Comparison of ENCODE assay signal across 1 cellular context in genomic region chr20:41149679-41150131, GRCh38.
A peak's percentile ranks its signal among the peaks of the same experiment; 100 is the strongest.
TF ChIP-seq lines count a peak whose summit lies in the region.

No MANE protein-coding gene starts in this region.

TF ChIP-seq in K562, 482 proteins besides CTCF, POLR2A, EP300 and RAD21 (continued from another document and continues in another):
- TF ChIP-seq, protein P1, sequence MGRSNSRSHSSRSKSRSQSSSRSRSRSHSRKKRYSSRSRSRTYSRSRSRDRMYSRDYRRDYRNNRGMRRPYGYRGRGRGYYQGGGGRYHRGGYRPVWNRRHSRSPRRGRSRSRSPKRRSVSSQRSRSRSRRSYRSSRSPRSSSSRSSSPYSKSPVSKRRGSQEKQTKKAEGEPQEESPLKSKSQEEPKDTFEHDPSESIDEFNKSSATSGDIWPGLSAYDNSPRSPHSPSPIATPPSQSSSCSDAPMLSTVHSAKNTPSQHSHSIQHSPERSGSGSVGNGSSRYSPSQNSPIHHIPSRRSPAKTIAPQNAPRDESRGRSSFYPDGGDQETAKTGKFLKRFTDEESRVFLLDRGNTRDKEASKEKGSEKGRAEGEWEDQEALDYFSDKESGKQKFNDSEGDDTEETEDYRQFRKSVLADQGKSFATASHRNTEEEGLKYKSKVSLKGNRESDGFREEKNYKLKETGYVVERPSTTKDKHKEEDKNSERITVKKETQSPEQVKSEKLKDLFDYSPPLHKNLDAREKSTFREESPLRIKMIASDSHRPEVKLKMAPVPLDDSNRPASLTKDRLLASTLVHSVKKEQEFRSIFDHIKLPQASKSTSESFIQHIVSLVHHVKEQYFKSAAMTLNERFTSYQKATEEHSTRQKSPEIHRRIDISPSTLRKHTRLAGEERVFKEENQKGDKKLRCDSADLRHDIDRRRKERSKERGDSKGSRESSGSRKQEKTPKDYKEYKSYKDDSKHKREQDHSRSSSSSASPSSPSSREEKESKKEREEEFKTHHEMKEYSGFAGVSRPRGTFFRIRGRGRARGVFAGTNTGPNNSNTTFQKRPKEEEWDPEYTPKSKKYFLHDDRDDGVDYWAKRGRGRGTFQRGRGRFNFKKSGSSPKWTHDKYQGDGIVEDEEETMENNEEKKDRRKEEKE (IDR thresholded peaks at IDR 0.05; ENCODE audit: borderline replicate concordance in 1 of 2, control insufficient read depth in 1 of 2, low read depth in 2 of 2, low read length in 1 of 2) = no peak
- peak; percentile 79 for TF ChIP-seq ARID1B (IDR thresholded peaks at IDR 0.05)
- TF ChIP-seq, protein P2, sequence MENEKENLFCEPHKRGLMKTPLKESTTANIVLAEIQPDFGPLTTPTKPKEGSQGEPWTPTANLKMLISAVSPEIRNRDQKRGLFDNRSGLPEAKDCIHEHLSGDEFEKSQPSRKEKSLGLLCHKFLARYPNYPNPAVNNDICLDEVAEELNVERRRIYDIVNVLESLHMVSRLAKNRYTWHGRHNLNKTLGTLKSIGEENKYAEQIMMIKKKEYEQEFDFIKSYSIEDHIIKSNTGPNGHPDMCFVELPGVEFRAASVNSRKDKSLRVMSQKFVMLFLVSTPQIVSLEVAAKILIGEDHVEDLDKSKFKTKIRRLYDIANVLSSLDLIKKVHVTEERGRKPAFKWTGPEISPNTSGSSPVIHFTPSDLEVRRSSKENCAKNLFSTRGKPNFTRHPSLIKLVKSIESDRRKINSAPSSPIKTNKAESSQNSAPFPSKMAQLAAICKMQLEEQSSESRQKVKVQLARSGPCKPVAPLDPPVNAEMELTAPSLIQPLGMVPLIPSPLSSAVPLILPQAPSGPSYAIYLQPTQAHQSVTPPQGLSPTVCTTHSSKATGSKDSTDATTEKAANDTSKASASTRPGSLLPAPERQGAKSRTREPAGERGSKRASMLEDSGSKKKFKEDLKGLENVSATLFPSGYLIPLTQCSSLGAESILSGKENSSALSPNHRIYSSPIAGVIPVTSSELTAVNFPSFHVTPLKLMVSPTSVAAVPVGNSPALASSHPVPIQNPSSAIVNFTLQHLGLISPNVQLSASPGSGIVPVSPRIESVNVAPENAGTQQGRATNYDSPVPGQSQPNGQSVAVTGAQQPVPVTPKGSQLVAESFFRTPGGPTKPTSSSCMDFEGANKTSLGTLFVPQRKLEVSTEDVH (IDR thresholded peaks at IDR 0.05; ENCODE audit: low read depth, partially characterized antibody) = no peak
- TF ChIP-seq CTBP1 (IDR thresholded peaks at IDR 0.05; ENCODE audit: borderline replicate concordance) = peak; percentile 63
- TF ChIP-seq ZNF830 (CRISPR knock-in tag; IDR thresholded peaks at IDR 0.05) = no peak
- no peak for TF ChIP-seq ZNF324 (CRISPR knock-in tag; IDR thresholded peaks at IDR 0.05)
- peak; percentile 100 for TF ChIP-seq MEIS2 (IDR thresholded peaks at IDR 0.05; ENCODE audit: partially characterized antibody)
- TF ChIP-seq TCF7L2 (IDR thresholded peaks at IDR 0.05; ENCODE audit: low read depth, low read length) = no peak
- peak; percentile 58 for TF ChIP-seq HDAC2 (IDR thresholded peaks at IDR 0.05)
- no peak for TF ChIP-seq ZNF133 (CRISPR knock-in tag; IDR thresholded peaks at IDR 0.05)
- TF ChIP-seq, protein P3, sequence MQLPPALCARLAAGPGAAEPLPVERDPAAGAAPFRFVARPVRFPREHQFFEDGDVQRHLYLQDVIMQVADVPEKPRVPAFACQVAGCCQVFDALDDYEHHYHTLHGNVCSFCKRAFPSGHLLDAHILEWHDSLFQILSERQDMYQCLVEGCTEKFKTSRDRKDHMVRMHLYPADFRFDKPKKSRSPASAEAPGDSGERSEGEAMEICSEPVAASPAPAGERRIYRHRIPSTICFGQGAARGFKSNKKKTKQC (CRISPR knock-in tag; IDR thresholded peaks at IDR 0.05) = no peak
- TF ChIP-seq NFIX (CRISPR knock-in tag; IDR thresholded peaks at IDR 0.05; ENCODE audit: low read depth) = no peak
- 0 out of 2 replicates have a peak, but pooled peaks have one; percentile 52 for TF ChIP-seq MTA1 (IDR thresholded peaks at IDR 0.05; ENCODE audit: borderline replicate concordance)
- no peak for TF ChIP-seq RAD51 (IDR thresholded peaks at IDR 0.05; ENCODE audit: borderline replicate concordance, low read depth)
- TF ChIP-seq ZNF551 (CRISPR knock-in tag; IDR thresholded peaks at IDR 0.05) = no peak
- no peak for TF ChIP-seq BCOR (IDR thresholded peaks at IDR 0.05)
- peak; percentile 34 for TF ChIP-seq CBFA2T3 (IDR thresholded peaks at IDR 0.05)
- TF ChIP-seq SMARCC2 (IDR thresholded peaks at IDR 0.05; ENCODE audit: low read depth) = 0 out of 2 replicates have a peak, but pooled peaks have one; percentile 26
- TF ChIP-seq RFX1 (IDR thresholded peaks at IDR 0.05) = no peak
- no peak for TF ChIP-seq PREB (CRISPR knock-in tag; IDR thresholded peaks at IDR 0.05)
- no peak for TF ChIP-seq DIDO1 (tag; IDR thresholded peaks at IDR 0.05; ENCODE audit: low read depth)
- 0 out of 2 replicates have a peak, but pooled peaks have one; percentile 12 for TF ChIP-seq ZNF584 (CRISPR knock-in tag; IDR thresholded peaks at IDR 0.05; ENCODE audit: low read depth)
- no peak for TF ChIP-seq MAFG (tag; conservative IDR thresholded peaks at IDR 0.05)
- TF ChIP-seq, protein P4, sequence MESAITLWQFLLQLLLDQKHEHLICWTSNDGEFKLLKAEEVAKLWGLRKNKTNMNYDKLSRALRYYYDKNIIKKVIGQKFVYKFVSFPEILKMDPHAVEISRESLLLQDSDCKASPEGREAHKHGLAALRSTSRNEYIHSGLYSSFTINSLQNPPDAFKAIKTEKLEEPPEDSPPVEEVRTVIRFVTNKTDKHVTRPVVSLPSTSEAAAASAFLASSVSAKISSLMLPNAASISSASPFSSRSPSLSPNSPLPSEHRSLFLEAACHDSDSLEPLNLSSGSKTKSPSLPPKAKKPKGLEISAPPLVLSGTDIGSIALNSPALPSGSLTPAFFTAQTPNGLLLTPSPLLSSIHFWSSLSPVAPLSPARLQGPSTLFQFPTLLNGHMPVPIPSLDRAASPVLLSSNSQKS (CRISPR knock-in tag; IDR thresholded peaks at IDR 0.05) = no peak
- no peak for TF ChIP-seq ZBTB40 (IDR thresholded peaks at IDR 0.05)
- no peak for TF ChIP-seq ZBTB40 (CRISPR knock-in tag; IDR thresholded peaks at IDR 0.05)
- TF ChIP-seq ELF4 (CRISPR knock-in tag; IDR thresholded peaks at IDR 0.05) = no peak
- TF ChIP-seq DPF2 (IDR thresholded peaks at IDR 0.05) = peak; percentile 89
- no peak for TF ChIP-seq SNIP1 (IDR thresholded peaks at IDR 0.05; ENCODE audit: low read depth)
- no peak for TF ChIP-seq NFE2L1 (tag; IDR thresholded peaks at IDR 0.05; ENCODE audit: borderline replicate concordance, low read depth)
- TF ChIP-seq ZNF282 (CRISPR knock-in tag; IDR thresholded peaks at IDR 0.05) = no peak
- no peak for TF ChIP-seq XRCC4 (IDR thresholded peaks at IDR 0.05; ENCODE audit: extremely low read depth, insufficient read depth, insufficient read length)
- no peak for TF ChIP-seq ZNF232 (CRISPR knock-in tag; IDR thresholded peaks at IDR 0.05)
- TF ChIP-seq HSF4 (CRISPR knock-in tag; IDR thresholded peaks at IDR 0.05; ENCODE audit: borderline replicate concordance) = no peak
- no peak for TF ChIP-seq NCOA2 (IDR thresholded peaks at IDR 0.05; ENCODE audit: partially characterized antibody in 2 of 2)
- no peak for TF ChIP-seq TCF15 (CRISPR knock-in tag; IDR thresholded peaks at IDR 0.05)
- no peak for TF ChIP-seq CBFA2T2 (conservative IDR thresholded peaks at IDR 0.05)
- TF ChIP-seq ZNF695 (CRISPR knock-in tag; IDR thresholded peaks at IDR 0.05) = no peak
- TF ChIP-seq SRSF7 (optimal IDR thresholded peaks at IDR 0.05; ENCODE audit: low read depth, low read length) = no peak
- TF ChIP-seq FOXK1 (CRISPR knock-in tag; IDR thresholded peaks at IDR 0.05; ENCODE audit: borderline replicate concordance) = no peak
- TF ChIP-seq HDAC6 (IDR thresholded peaks at IDR 0.05; ENCODE audit: low read depth, low read length) = no peak
- no peak for TF ChIP-seq MYBL2 (IDR thresholded peaks at IDR 0.05; ENCODE audit: low read depth)
- TF ChIP-seq MYBL2 (CRISPR knock-in tag; IDR thresholded peaks at IDR 0.05; ENCODE audit: borderline replicate concordance) = no peak
- TF ChIP-seq, protein P5, sequence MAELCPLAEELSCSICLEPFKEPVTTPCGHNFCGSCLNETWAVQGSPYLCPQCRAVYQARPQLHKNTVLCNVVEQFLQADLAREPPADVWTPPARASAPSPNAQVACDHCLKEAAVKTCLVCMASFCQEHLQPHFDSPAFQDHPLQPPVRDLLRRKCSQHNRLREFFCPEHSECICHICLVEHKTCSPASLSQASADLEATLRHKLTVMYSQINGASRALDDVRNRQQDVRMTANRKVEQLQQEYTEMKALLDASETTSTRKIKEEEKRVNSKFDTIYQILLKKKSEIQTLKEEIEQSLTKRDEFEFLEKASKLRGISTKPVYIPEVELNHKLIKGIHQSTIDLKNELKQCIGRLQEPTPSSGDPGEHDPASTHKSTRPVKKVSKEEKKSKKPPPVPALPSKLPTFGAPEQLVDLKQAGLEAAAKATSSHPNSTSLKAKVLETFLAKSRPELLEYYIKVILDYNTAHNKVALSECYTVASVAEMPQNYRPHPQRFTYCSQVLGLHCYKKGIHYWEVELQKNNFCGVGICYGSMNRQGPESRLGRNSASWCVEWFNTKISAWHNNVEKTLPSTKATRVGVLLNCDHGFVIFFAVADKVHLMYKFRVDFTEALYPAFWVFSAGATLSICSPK (IDR thresholded peaks at IDR 0.05; ENCODE audit: borderline replicate concordance) = no peak
- no peak for TF ChIP-seq ZNF57 (CRISPR knock-in tag; IDR thresholded peaks at IDR 0.05)
